Comparison of ENCODE assay signal across 1 cellular context in genomic region chr14:50116221-50116956, GRCh38.
TF ChIP-seq lines count a peak whose summit lies in the region.

Gene VCPKMT (minus strand): TSS chr14:50116572. CDS start chr14:50116552, 20 bp downstream.

TF ChIP-seq in K562, 482 proteins besides CTCF, POLR2A, EP300 and RAD21 (continued from another document and continues in another):
- no peak for TF ChIP-seq CCAR2 (IDR thresholded peaks at IDR 0.05; ENCODE audit: low read depth, low read length)
- no peak for TF ChIP-seq TSC22D4 (tag; IDR thresholded peaks at IDR 0.05)
- no peak for TF ChIP-seq ZNF280B (CRISPR knock-in tag; IDR thresholded peaks at IDR 0.05)
- peak; percentile 67 for TF ChIP-seq VEZF1 (CRISPR knock-in tag; IDR thresholded peaks at IDR 0.05)
- no peak for TF ChIP-seq SMAD2 (IDR thresholded peaks at IDR 0.05; ENCODE audit: low read depth, low read length)
- no peak for TF ChIP-seq STAT6 (CRISPR knock-in tag; IDR thresholded peaks at IDR 0.05)
- TF ChIP-seq ARID3A (IDR thresholded peaks at IDR 0.05; ENCODE audit: borderline replicate concordance, low read depth, low read length) = no peak
- no peak for TF ChIP-seq U2AF2 (optimal IDR thresholded peaks at IDR 0.05; ENCODE audit: low read depth, low read length)
- TF ChIP-seq AFF4 (CRISPR knock-in tag; IDR thresholded peaks at IDR 0.05) = 0 out of 2 replicates have a peak, but pooled peaks have one; percentile 53
- peak; percentile 51; the same call in 1 of the 2 replicates for TF ChIP-seq ATF6 (CRISPR knock-in tag; IDR thresholded peaks at IDR 0.05)
- TF ChIP-seq ZBTB2 (IDR thresholded peaks at IDR 0.05) = no peak
- TF ChIP-seq ELK3 (CRISPR knock-in tag; IDR thresholded peaks at IDR 0.05) = no peak
- TF ChIP-seq MYNN (IDR thresholded peaks at IDR 0.05) = no peak
- TF ChIP-seq MYNN (CRISPR knock-in tag; IDR thresholded peaks at IDR 0.05) = no peak
- TF ChIP-seq ZNF449 (CRISPR knock-in tag; IDR thresholded peaks at IDR 0.05) = no peak
- TF ChIP-seq ZNF239 (CRISPR knock-in tag; IDR thresholded peaks at IDR 0.05) = no peak
- no peak for TF ChIP-seq DEAF1 (CRISPR knock-in tag; IDR thresholded peaks at IDR 0.05)
- no peak for TF ChIP-seq FOS (IDR thresholded peaks at IDR 0.05; ENCODE audit: extremely low read depth, insufficient read length)
- TF ChIP-seq ZNF766 (CRISPR knock-in tag; conservative IDR thresholded peaks at IDR 0.05) = 0 out of 2 replicates have a peak, but pooled peaks have one; percentile 30
- TF ChIP-seq HDAC2 (IDR thresholded peaks at IDR 0.05) = peak; percentile 31; the same call in 1 of the 2 replicates
- TF ChIP-seq ZNF184 (CRISPR knock-in tag; IDR thresholded peaks at IDR 0.05) = no peak
- no peak for TF ChIP-seq CEBPZ (IDR thresholded peaks at IDR 0.05; ENCODE audit: borderline replicate concordance, low read depth, low read length)
- no peak for TF ChIP-seq MTA2 (IDR thresholded peaks at IDR 0.05; ENCODE audit: low read depth)
- TF ChIP-seq MAFG (tag; conservative IDR thresholded peaks at IDR 0.05) = no peak
- TF ChIP-seq DACH1 (IDR thresholded peaks at IDR 0.05; ENCODE audit: partially characterized antibody) = no peak
- TF ChIP-seq ZNF431 (CRISPR knock-in tag; IDR thresholded peaks at IDR 0.05) = no peak
- TF ChIP-seq SNAPC5 (CRISPR knock-in tag; IDR thresholded peaks at IDR 0.05) = no peak
- peak; percentile 72; the same call in 1 of the 2 replicates for TF ChIP-seq KAT7 (CRISPR knock-in tag; IDR thresholded peaks at IDR 0.05; ENCODE audit: borderline replicate concordance)
- no peak for TF ChIP-seq ZNF780A (CRISPR knock-in tag; IDR thresholded peaks at IDR 0.05)
- TF ChIP-seq FOXM1 (IDR thresholded peaks at IDR 0.05; ENCODE audit: low read depth) = no peak
- TF ChIP-seq FOXM1 (CRISPR knock-in tag; IDR thresholded peaks at IDR 0.05; ENCODE audit: low read depth) = no peak
- TF ChIP-seq SRF (CRISPR knock-in tag; IDR thresholded peaks at IDR 0.05) = no peak
- no peak for TF ChIP-seq GABPA (tag; conservative IDR thresholded peaks at IDR 0.05; ENCODE audit: low read depth)
- TF ChIP-seq ZNF444 (CRISPR knock-in tag; IDR thresholded peaks at IDR 0.05) = no peak
- TF ChIP-seq GATAD2A (IDR thresholded peaks at IDR 0.05) = no peak
